In the genomic region with DNA sequence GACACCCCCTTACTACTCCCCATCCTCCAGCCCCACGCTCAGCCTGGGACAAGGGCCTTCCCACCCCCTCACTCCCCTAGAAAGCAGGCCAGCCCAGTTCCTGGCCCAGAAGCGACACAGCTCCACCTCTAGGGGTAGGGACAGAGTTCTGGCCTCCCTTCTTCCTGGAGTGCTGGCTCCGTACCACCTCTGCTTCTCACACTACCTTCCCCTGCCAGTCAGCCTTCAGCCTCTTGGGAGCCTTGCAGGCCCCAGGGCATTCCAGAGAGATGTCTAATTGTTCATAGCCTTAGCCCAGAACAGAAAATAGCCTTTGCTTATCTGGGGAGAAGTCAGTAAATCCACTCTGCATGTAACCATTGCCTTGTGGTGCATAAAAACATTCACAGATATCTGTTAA, we compare ENCODE assay signal across 14 cellular contexts. TPM values are rescaled to one million over a fixed set of nuclear protein-coding genes. Genes with fewer than 3 reads are reported as not detected.
DNase-seq lines count a peak whose midpoint lies in the region; ATAC-seq and TF ChIP-seq lines count a peak whose summit lies in the region.
"Had no signal": no experiment of that assay in that cellular context is flagged by ENCODE, and none has a peak within 500 bp of the region (broad histone marks: within the 10 kb centered on the region; RNA-seq: fewer than 3 reads in every experiment).

No MANE protein-coding gene starts in this region.

- intact Hi-C loops in activated T-helper 1 cell treated with anti-CD3 and anti-CD28 coated beads, Interleukin-12 subunit alpha, Interleukin-12 subunit beta, Interleukin-2, Interleukin-4 antibody, amounts not matched to agents 30 ng/mL and 10 ng/mL and 1 ng/mL, durations not matched to agents 14 hours and 24 hours and 36 hours (cut with micrococcal nuclease): no loop called here

- peak; percentile 84 for DNase-seq in GM03348 (ENCODE audit: low spot score)
- DNase-seq in T-helper 17 cell: no peak
- peak; percentile 72 for DNase-seq in fibroblast of pulmonary artery (ENCODE audit: low read depth)
- peak; percentile 18 for DNase-seq in stromal cell of bone marrow (ENCODE audit: low read depth)
- DNase-seq in SIG-M5 (lab: John Stamatoyannopoulos, UW): no peak
- no peak for DNase-seq in NCI-H82 treated with DMSO at 0.1 percent for 48 hours (lab: John Stamatoyannopoulos, UW; ENCODE audit: unreplicated experiment)
- DNase-seq in activated T-helper 1 cell treated with anti-CD3 and anti-CD28 coated beads, Interleukin-12 subunit alpha, Interleukin-12 subunit beta, Interleukin-2, Interleukin-4 antibody, amounts not matched to agents 30 ng/mL and 10 ng/mL and 1 ng/mL, durations not matched to agents 14 hours and 24 hours and 36 hours (ENCODE audit: low spot score): no peak
- DNase-seq: activated CD4-positive, alpha-beta T cell treated with anti-CD3 and anti-CD28 coated beads, Interleukin-2, amount 10 ng/mL, durations not matched to agents 7 days and 5 days; activated effector memory CD4-positive, alpha-beta T cell treated with anti-CD3 and anti-CD28 coated beads, Interleukin-2, amount 50 U/mL, for 16 hours; NCI-H2171; substantia nigra had no signal

- no peak for TF ChIP-seq CTCF in fibroblast of pulmonary artery (IDR thresholded peaks at IDR 0.05; ENCODE audit: low read length, missing control alignments)

- peak overlapping the region; percentile 65 for H3K27ac Mint-ChIP-seq in T-helper 17 cell
- H3K27ac Mint-ChIP-seq in activated T-helper 1 cell treated with anti-CD3 and anti-CD28 coated beads, Interleukin-12 subunit alpha, Interleukin-12 subunit beta, Interleukin-2, Interleukin-4 antibody, amounts not matched to agents 30 ng/mL and 10 ng/mL and 1 ng/mL, durations not matched to agents 14 hours and 24 hours and 36 hours: no peak overlapping the region
- H3K27ac Mint-ChIP-seq: activated CD4-positive, alpha-beta T cell treated with anti-CD3 and anti-CD28 coated beads, Interleukin-2, amount 10 ng/mL, durations not matched to agents 7 days and 5 days had no signal

- no peak overlapping the region for H3K4me3 ChIP-seq in fibroblast of pulmonary artery (replicated peaks; ENCODE audit: low read depth, low read length)
- H3K4me3 ChIP-seq: right atrium auricular region had no signal

- ATAC-seq in T-helper 17 cell: no peak

- peaks cover 2% of the 10 kb centered on the region for H3K36me3 Mint-ChIP-seq in T-helper 17 cell (ENCODE audit: low read depth)
- no peaks in the 10 kb centered on the region for H3K36me3 Mint-ChIP-seq in activated T-helper 1 cell treated with anti-CD3 and anti-CD28 coated beads, Interleukin-12 subunit alpha, Interleukin-12 subunit beta, Interleukin-2, Interleukin-4 antibody, amounts not matched to agents 30 ng/mL and 10 ng/mL and 1 ng/mL, durations not matched to agents 14 hours and 24 hours and 36 hours (ENCODE audit: low read depth)

- H3K9me3 Mint-ChIP-seq in activated T-helper 1 cell treated with anti-CD3 and anti-CD28 coated beads, Interleukin-12 subunit alpha, Interleukin-12 subunit beta, Interleukin-2, Interleukin-4 antibody, amounts not matched to agents 30 ng/mL and 10 ng/mL and 1 ng/mL, durations not matched to agents 14 hours and 24 hours and 36 hours: no peaks in the 10 kb centered on the region
- H3K9me3 Mint-ChIP-seq: activated CD4-positive, alpha-beta T cell treated with anti-CD3 and anti-CD28 coated beads, Interleukin-2, amount 10 ng/mL, durations not matched to agents 7 days and 5 days had no signal

- H3K4me3 Mint-ChIP-seq in T-helper 17 cell: no peak overlapping the region
- H3K4me3 Mint-ChIP-seq in activated T-helper 1 cell treated with anti-CD3 and anti-CD28 coated beads, Interleukin-12 subunit alpha, Interleukin-12 subunit beta, Interleukin-2, Interleukin-4 antibody, amounts not matched to agents 30 ng/mL and 10 ng/mL and 1 ng/mL, durations not matched to agents 14 hours and 24 hours and 36 hours: no peak overlapping the region
- H3K4me3 Mint-ChIP-seq: activated CD4-positive, alpha-beta T cell treated with anti-CD3 and anti-CD28 coated beads, Interleukin-2, amount 10 ng/mL, durations not matched to agents 7 days and 5 days had no signal

- no peaks in the 10 kb centered on the region for H3K9me3 ChIP-seq in T-helper 17 cell (ENCODE audit: control insufficient read depth, low read length, poor library complexity, severe bottlenecking)
- H3K9me3 ChIP-seq: right atrium auricular region had no signal

- H3K4me1 Mint-ChIP-seq in T-helper 17 cell: peaks cover 5% of the 10 kb centered on the region
- H3K4me1 Mint-ChIP-seq in activated T-helper 1 cell treated with anti-CD3 and anti-CD28 coated beads, Interleukin-12 subunit alpha, Interleukin-12 subunit beta, Interleukin-2, Interleukin-4 antibody, amounts not matched to agents 30 ng/mL and 10 ng/mL and 1 ng/mL, durations not matched to agents 14 hours and 24 hours and 36 hours (ENCODE audit: low read depth): no peaks in the 10 kb centered on the region
- H3K4me1 Mint-ChIP-seq: activated CD4-positive, alpha-beta T cell treated with anti-CD3 and anti-CD28 coated beads, Interleukin-2, amount 10 ng/mL, durations not matched to agents 7 days and 5 days had no signal

- peaks cover 5% of the 10 kb centered on the region for H3K27me3 Mint-ChIP-seq in T-helper 17 cell
- peaks cover 5% of the 10 kb centered on the region for H3K27me3 Mint-ChIP-seq in activated T-helper 1 cell treated with anti-CD3 and anti-CD28 coated beads, Interleukin-12 subunit alpha, Interleukin-12 subunit beta, Interleukin-2, Interleukin-4 antibody, amounts not matched to agents 30 ng/mL and 10 ng/mL and 1 ng/mL, durations not matched to agents 14 hours and 24 hours and 36 hours (ENCODE audit: insufficient read depth)
- H3K27me3 Mint-ChIP-seq: activated CD4-positive, alpha-beta T cell treated with anti-CD3 and anti-CD28 coated beads, Interleukin-2, amount 10 ng/mL, durations not matched to agents 7 days and 5 days had no signal

RNA-seq across cellular contexts. Expression of gene CATIP, which starts 13.1 kb away (rescaled TPM):
- total RNA-seq in T-helper 17 cell: not detected
- not detected in 2 replicates for total RNA-seq in activated T-helper 1 cell treated with anti-CD3 and anti-CD28 coated beads, Interleukin-12 subunit alpha, Interleukin-12 subunit beta, Interleukin-2, Interleukin-4 antibody, amounts not matched to agents 30 ng/mL and 10 ng/mL and 1 ng/mL, durations not matched to agents 14 hours and 24 hours and 36 hours
- total RNA-seq: activated CD4-positive, alpha-beta T cell treated with anti-CD3 and anti-CD28 coated beads, Interleukin-2, amount 10 ng/mL, durations not matched to agents 7 days and 5 days; epithelial cell of proximal tubule; right atrium auricular region; T-helper 1 cell treated with Interleukin-12 subunit alpha and Interleukin-12 subunit beta and Interleukin-4 antibody, amounts not matched to agents 30 ng/mL and 1 ng/mL, for 36 hours had no signal

RNA-seq across cellular contexts. Expression of gene SLC11A1, which starts 38.5 kb away (rescaled TPM):
- 10 to 100 TPM in 1 of 2 donors, 1 to 10 TPM in 1; 2.7 to 23.9 TPM for total RNA-seq in T-helper 17 cell
- total RNA-seq in activated T-helper 1 cell treated with anti-CD3 and anti-CD28 coated beads, Interleukin-12 subunit alpha, Interleukin-12 subunit beta, Interleukin-2, Interleukin-4 antibody, amounts not matched to agents 30 ng/mL and 10 ng/mL and 1 ng/mL, durations not matched to agents 14 hours and 24 hours and 36 hours: 0.05 and 0.27 TPM in 2 replicates
- total RNA-seq: epithelial cell of proximal tubule had no signal

RNA-seq across cellular contexts. Expression of gene TMBIM1, which starts 51.3 kb away (rescaled TPM):
- 100 to 1,000 TPM in 1 of 2 donors, 10 to 100 TPM in 1; 97.4 to 121 TPM for total RNA-seq in T-helper 17 cell
- total RNA-seq in activated T-helper 1 cell treated with anti-CD3 and anti-CD28 coated beads, Interleukin-12 subunit alpha, Interleukin-12 subunit beta, Interleukin-2, Interleukin-4 antibody, amounts not matched to agents 30 ng/mL and 10 ng/mL and 1 ng/mL, durations not matched to agents 14 hours and 24 hours and 36 hours: 66.2 and 70.5 TPM in 2 replicates

RNA-seq across cellular contexts. Expression of gene CTDSP1, which starts 56.1 kb away (rescaled TPM):
- 100 to 1,000 TPM; 109 to 132 TPM for total RNA-seq in T-helper 17 cell
- total RNA-seq in activated T-helper 1 cell treated with anti-CD3 and anti-CD28 coated beads, Interleukin-12 subunit alpha, Interleukin-12 subunit beta, Interleukin-2, Interleukin-4 antibody, amounts not matched to agents 30 ng/mL and 10 ng/mL and 1 ng/mL, durations not matched to agents 14 hours and 24 hours and 36 hours: 105 and 106 TPM in 2 replicates

Comparison
In these comparisons a context has a peak if more than half of its experiments do, and no peak if none do; other contexts are left out.
1. DNase-seq: peak in GM03348 (single experiment), fibroblast of pulmonary artery (single experiment) and stromal cell of bone marrow (single experiment); none in T-helper 17 cell (0 of 3), SIG-M5 (single experiment), NCI-H82 treated with DMSO at 0.1 percent for 48 hours (single experiment) and activated T-helper 1 cell treated with anti-CD3 and anti-CD28 coated beads, Interleukin-12 subunit alpha, Interleukin-12 subunit beta, Interleukin-2, Interleukin-4 antibody, amounts not matched to agents 30 ng/mL and 10 ng/mL and 1 ng/mL, durations not matched to agents 14 hours and 24 hours and 36 hours (single experiment).